ENCODE assay signal across 8 cellular contexts in genomic region chr16:30570621-30571443, GRCh38. TPM values are rescaled to one million over a fixed set of nuclear protein-coding genes. Genes with fewer than 3 reads are reported as not detected.
DNase-seq lines count a peak whose midpoint lies in the region; ATAC-seq and TF ChIP-seq lines count a peak whose summit lies in the region.

No MANE protein-coding gene starts in this region.

- peak overlapping the region in 1 of 2 experiments; percentile 29 for H3K23ac ChIP-seq in mesenchymal stem cell (ENCODE audit: low read length in 2 of 2)

- peak overlapping the region; percentile 95 for H4K8ac ChIP-seq in mesenchymal stem cell (ENCODE audit: low read length)

- H2BK15ac ChIP-seq in mesenchymal stem cell (ENCODE audit: low read depth, poor library complexity, severe bottlenecking) = peak overlapping the region; percentile 26

- H3K79me1 ChIP-seq in mesenchymal stem cell (replicated peaks; ENCODE audit: low read length, poor library complexity, severe bottlenecking) = peaks cover 13% of the 10 kb centered on the region

- peak overlapping the region in 1 of 2 experiments; percentile 8 for H3K14ac ChIP-seq in mesenchymal stem cell (ENCODE audit: low read length in 2 of 2)

- TF ChIP-seq CTCF in OCI-LY3 (IDR thresholded peaks at IDR 0.05; ENCODE audit: low read depth, low read length) = no peak
- TF ChIP-seq CTCF in uterus (IDR thresholded peaks at IDR 0.05) = no peak

- WGBS in ectodermal cell, 2 experiments = 19 to 21% methylated on average over 21 to 22 of the region's 22 CpGs
- WGBS in mesenchymal stem cell = 11% methylated on average over 13 of the region's 22 CpGs

- H2AK5ac ChIP-seq in mesenchymal stem cell (ENCODE audit: low read length, severe bottlenecking) = no peak overlapping the region

- H3K9ac ChIP-seq in OCI-LY3 (ENCODE audit: low read length) = peak overlapping the region; percentile 97
- H3K9ac ChIP-seq in mesenchymal stem cell (ENCODE audit: low read length) = peak overlapping the region; percentile 92

- H2BK5ac ChIP-seq in mesenchymal stem cell (ENCODE audit: low read depth, low read length, poor library complexity, severe bottlenecking) = no peak overlapping the region

- DNase-seq in NCI-H1092 treated with DMSO at 0.1 percent for 48 hours (lab: John Stamatoyannopoulos, UW) (peak; percentile 36), NCI-H1092 (lab: John Stamatoyannopoulos, UW) (no peak), mesenchymal stem cell (peak; percentile 65), uterus (peak; percentile 40 to 56), HuH-7 (ENCODE audit: low spot score) (no peak)

- H3K18ac ChIP-seq in mesenchymal stem cell (ENCODE audit: low read depth in 1 of 2, low read length in 2 of 2) = peak overlapping the region; percentile 85 to 91

- H3K4me2 ChIP-seq in OCI-LY3 (ENCODE audit: low read length) (peak overlapping the region; percentile 98), mesenchymal stem cell (ENCODE audit: low read length, poor library complexity, severe bottlenecking) (peak overlapping the region; percentile 94)

- no peak for TF ChIP-seq POLR2A in uterus (IDR thresholded peaks at IDR 0.05)

- ATAC-seq in GM18873 (IDR thresholded peaks at IDR 0.05; ENCODE audit: low FRiP score, unreplicated experiment) = no peak

- peak overlapping the region; percentile 73 for H4K91ac ChIP-seq in mesenchymal stem cell (ENCODE audit: low read length)

- peak overlapping the region; percentile 86 for H3K4me3 ChIP-seq in OCI-LY3 (ENCODE audit: low read length)
- peak overlapping the region; percentile 77 for H3K4me3 ChIP-seq in ectodermal cell (ENCODE audit: insufficient read depth, low read depth, low read length)
- H3K4me3 ChIP-seq in mesenchymal stem cell (ENCODE audit: insufficient read depth in 1 of 2, low read depth in 1 of 2, low read length in 2 of 2) = peak overlapping the region; percentile 66 to 89
- H3K4me3 ChIP-seq in uterus = peak overlapping the region; percentile 53 to 91

- H3K27me3 ChIP-seq in OCI-LY3 (ENCODE audit: low read depth, low read length) (no peaks in the 10 kb centered on the region), ectodermal cell (ENCODE audit: control insufficient read depth, insufficient read depth, low read length, poor library complexity, severe bottlenecking) (no peaks in the 10 kb centered on the region), mesenchymal stem cell (ENCODE audit: control insufficient read depth in 1 of 2, insufficient read depth in 1 of 2, low read length in 2 of 2) (peaks cover 0 to 2% of the 10 kb centered on the region in 2 experiments), uterus (no peaks in the 10 kb centered on the region)

- H3K4me1 ChIP-seq in OCI-LY3 (ENCODE audit: low read length) = peaks cover 22% of the 10 kb centered on the region; the same call in 1 of the 2 replicates
- H3K4me1 ChIP-seq in ectodermal cell (ENCODE audit: control insufficient read depth, insufficient read depth, low read length) = no peaks in the 10 kb centered on the region
- H3K4me1 ChIP-seq in mesenchymal stem cell (ENCODE audit: control insufficient read depth, insufficient read depth, low read depth, low read length) = peaks cover 13% of the 10 kb centered on the region
- peaks cover 0 to 6% of the 10 kb centered on the region in 2 donors for H3K4me1 ChIP-seq in uterus

- peak overlapping the region; percentile 81 for H2BK120ac ChIP-seq in mesenchymal stem cell (ENCODE audit: low read depth, low read length)

- peak overlapping the region; percentile 82 for H3K27ac ChIP-seq in OCI-LY3 (ENCODE audit: low read length)
- H3K27ac ChIP-seq in ectodermal cell (ENCODE audit: insufficient read depth, low read depth, low read length, poor library complexity, severe bottlenecking) = no peak overlapping the region
- peak overlapping the region; percentile 43 for H3K27ac ChIP-seq in mesenchymal stem cell (ENCODE audit: low read length, poor library complexity, severe bottlenecking)
- peak overlapping the region; percentile 96 to 99 for H3K27ac ChIP-seq in uterus

- H4K20me1 ChIP-seq in OCI-LY3 (ENCODE audit: insufficient read depth, low read length) = no peaks in the 10 kb centered on the region

- H3K4ac ChIP-seq in mesenchymal stem cell (ENCODE audit: low read depth in 1 of 2, low read length in 2 of 2) = peak overlapping the region; percentile 84 to 90

- intact Hi-C loops in uterus (cut with DNase I; ENCODE audit: low total_unique reads) = no loop called here

- peak overlapping the region in 1 of 2 experiments; percentile 19 for H2BK12ac ChIP-seq in mesenchymal stem cell (ENCODE audit: low read length in 2 of 2)

- 0 out of 2 replicates have a peak, but pooled peaks cover 5% of the 10 kb centered on the region for H3K79me2 ChIP-seq in OCI-LY3 (ENCODE audit: low read length)

- H2AFZ ChIP-seq in OCI-LY3 (ENCODE audit: low read depth, low read length) (peak overlapping the region; percentile 83), mesenchymal stem cell (ENCODE audit: low read depth, low read length) (peak overlapping the region; percentile 83)

- no peaks in the 10 kb centered on the region for H3K9me3 ChIP-seq in OCI-LY3 (ENCODE audit: insufficient read depth, low read length)
- no peaks in the 10 kb centered on the region for H3K9me3 ChIP-seq in ectodermal cell (ENCODE audit: control insufficient read depth, low read length)
- H3K9me3 ChIP-seq in mesenchymal stem cell (ENCODE audit: control insufficient read depth, low read length) = no peaks in the 10 kb centered on the region
- no peaks in the 10 kb centered on the region for H3K9me3 ChIP-seq in uterus

- H3K36me3 ChIP-seq in OCI-LY3 (replicated peaks; ENCODE audit: low read depth, low read length) (no peaks in the 10 kb centered on the region), ectodermal cell (ENCODE audit: control insufficient read depth, insufficient read depth, low read length) (no peaks in the 10 kb centered on the region), mesenchymal stem cell (ENCODE audit: control insufficient read depth in 1 of 2, insufficient read depth in 2 of 2, low read depth in 1 of 2, low read length in 2 of 2) (peaks cover 0 to 9% of the 10 kb centered on the region in 2 experiments), uterus (no peaks in the 10 kb centered on the region)

RNA-seq across cellular contexts. Expression of gene ZNF688, which starts 0.7 kb away (rescaled TPM):
- polyA plus RNA-seq in ectodermal cell (2013, experiment 1 of 4) = 8.5 TPM
- 8.4 TPM for polyA plus RNA-seq in ectodermal cell (2013, experiment 2 of 4)
- 5.5 TPM for polyA plus RNA-seq in ectodermal cell (2013, experiment 3 of 4)
- polyA plus RNA-seq in ectodermal cell (2013, experiment 4 of 4) = 8.8 TPM
- polyA plus RNA-seq in mesenchymal stem cell (2013, experiment 1 of 2) = 6.7 TPM
- polyA plus RNA-seq in mesenchymal stem cell (2013, experiment 2 of 2) = 7.8 TPM
- 10 to 100 TPM in 3 of 4 donors, 1 to 10 TPM in 1; 9.6 to 27.1 (median 12.5) TPM for total RNA-seq in uterus

RNA-seq across cellular contexts. Expression of gene ZNF764, which starts 12.7 kb away (rescaled TPM):
- polyA plus RNA-seq in ectodermal cell (2013, experiment 1 of 4) = 10.1 TPM
- 9.4 TPM for polyA plus RNA-seq in ectodermal cell (2013, experiment 2 of 4)
- polyA plus RNA-seq in ectodermal cell (2013, experiment 3 of 4) = 9.0 TPM
- polyA plus RNA-seq in ectodermal cell (2013, experiment 4 of 4) = 9.8 TPM
- 6.1 TPM for polyA plus RNA-seq in mesenchymal stem cell (2013, experiment 1 of 2)
- 5.7 TPM for polyA plus RNA-seq in mesenchymal stem cell (2013, experiment 2 of 2)
- 10 to 100 TPM in 2 of 4 donors, 1 to 10 TPM in 2; 1.5 to 11.3 (median 7.3) TPM for total RNA-seq in uterus

RNA-seq across cellular contexts. Expression of gene ZNF785, which starts 14.7 kb away (rescaled TPM):
- polyA plus RNA-seq in ectodermal cell (2013, experiment 1 of 4) = 24.7 TPM
- polyA plus RNA-seq in ectodermal cell (2013, experiment 2 of 4) = 21.5 TPM
- 15.5 TPM for polyA plus RNA-seq in ectodermal cell (2013, experiment 3 of 4)
- polyA plus RNA-seq in ectodermal cell (2013, experiment 4 of 4) = 18.2 TPM
- 3.1 TPM for polyA plus RNA-seq in mesenchymal stem cell (2013, experiment 1 of 2)
- 3.3 TPM for polyA plus RNA-seq in mesenchymal stem cell (2013, experiment 2 of 2)
- 10 to 100 TPM in 2 of 4 donors, 1 to 10 TPM in 2; 6.8 to 37.4 (median 15.2) TPM for total RNA-seq in uterus

RNA-seq across cellular contexts. Expression of gene ZNF747, which starts 36.2 kb away (rescaled TPM):
- polyA plus RNA-seq in ectodermal cell (2013, experiment 1 of 4) = 12.1 TPM
- polyA plus RNA-seq in ectodermal cell (2013, experiment 2 of 4) = 15.4 TPM
- polyA plus RNA-seq in ectodermal cell (2013, experiment 3 of 4) = 7.8 TPM
- polyA plus RNA-seq in ectodermal cell (2013, experiment 4 of 4) = 8.7 TPM
- polyA plus RNA-seq in mesenchymal stem cell (2013, experiment 1 of 2) = 2.6 TPM
- polyA plus RNA-seq in mesenchymal stem cell (2013, experiment 2 of 2) = 3.0 TPM
- 10 to 100 TPM in 2 of 4 donors, 1 to 10 TPM in 2; 3.8 to 16.1 (median 10.2) TPM for total RNA-seq in uterus

RNA-seq across cellular contexts. Expression of gene ZNF689, which starts 39.4 kb away (rescaled TPM):
- 23.7 TPM for polyA plus RNA-seq in ectodermal cell (2013, experiment 1 of 4)
- polyA plus RNA-seq in ectodermal cell (2013, experiment 2 of 4) = 22.9 TPM
- 17.0 TPM for polyA plus RNA-seq in ectodermal cell (2013, experiment 3 of 4)
- 17.5 TPM for polyA plus RNA-seq in ectodermal cell (2013, experiment 4 of 4)
- 7.4 TPM for polyA plus RNA-seq in mesenchymal stem cell (2013, experiment 1 of 2)
- polyA plus RNA-seq in mesenchymal stem cell (2013, experiment 2 of 2) = 6.7 TPM
- total RNA-seq in uterus = 10 to 100 TPM in 1 of 4 donors, 1 to 10 TPM in 3; 3.1 to 11.5 (median 7.0) TPM

Comparison
In these comparisons a context has a peak if more than half of its experiments do, and no peak if none do; other contexts are left out.
1. DNase-seq: peak in NCI-H1092 treated with DMSO at 0.1 percent for 48 hours (single experiment), mesenchymal stem cell (single experiment) and uterus (2 of 2); none in NCI-H1092 (single experiment) and HuH-7 (single experiment).
2. Peak in every context shown above with its lines, with median percentiles within 50 percentile points of each other: H3K4me3 ChIP-seq.